ENCODE assay signal across 9 cellular contexts in genomic region chr19:38134538-38135149, GRCh38.
DNase-seq lines count a peak whose midpoint lies in the region; ATAC-seq, FAIRE-seq and TF ChIP-seq lines count a peak whose summit lies in the region.
"Had no signal": no experiment of that assay in that cellular context is flagged by ENCODE, and none has a peak within 500 bp of the region (broad histone marks: within the 10 kb centered on the region; RNA-seq: fewer than 3 reads in every experiment).

No MANE protein-coding gene starts in this region.

- CTCF ChIA-PET in endothelial cell of umbilical vein (lab: Charles Lee) = interaction anchor here (0.8 to 3.5 kb wide), 6 partner anchors 8 to 232 kb away, joined by 3 to 26 read pairs (median 5); no protein-coding TSS in a partner anchor

- peak; percentile 37 for TF ChIP-seq CTCF in GM20000 (IDR thresholded peaks at IDR 0.05; ENCODE audit: extremely low read depth, missing control alignments)
- peak; percentile 63 for TF ChIP-seq CTCF in RWPE2 (IDR thresholded peaks at IDR 0.05; ENCODE audit: poor library complexity, severe bottlenecking)
- TF ChIP-seq CTCF in endothelial cell of umbilical vein (IDR thresholded peaks at IDR 0.05; ENCODE audit: extremely low read depth in 1 of 2, insufficient read depth in 1 of 2, low read depth in 1 of 2, low read length in 2 of 2) = peak; percentile 67 to 69
- peak; percentile 29 for TF ChIP-seq CTCF in parathyroid adenoma (IDR thresholded peaks at IDR 0.05)
- TF ChIP-seq CTCF in ovary (IDR thresholded peaks at IDR 0.05) = no peak

- H3K4me1 ChIP-seq in RWPE2 (ENCODE audit: insufficient read depth, poor library complexity, severe bottlenecking) = peaks cover 5% of the 10 kb centered on the region
- no peaks in the 10 kb centered on the region for H3K4me1 ChIP-seq in endothelial cell of umbilical vein (ENCODE audit: control insufficient read depth, extremely low read depth, insufficient read depth, low read length)
- H3K4me1 ChIP-seq in parathyroid adenoma = no peaks in the 10 kb centered on the region
- no peaks in the 10 kb centered on the region for H3K4me1 ChIP-seq in ovary (ENCODE audit: insufficient read depth)

- 76 to 77% (median 76%) methylated on average over 14 of the region's 14 CpGs for WGBS in ovary, 3 donors

- no peaks in the 10 kb centered on the region for H3K9me1 ChIP-seq in endothelial cell of umbilical vein (replicated peaks; ENCODE audit: control insufficient read depth, extremely low read depth, insufficient read depth, low read length)

- H3K9me3 ChIP-seq in RWPE2 (ENCODE audit: severe bottlenecking) (no peaks in the 10 kb centered on the region), endothelial cell of umbilical vein (replicated peaks; ENCODE audit: control insufficient read depth, insufficient read depth, low read length) (no peaks in the 10 kb centered on the region), parathyroid adenoma (ENCODE audit: control insufficient read depth, low read length) (no peaks in the 10 kb centered on the region), ovary (no peaks in the 10 kb centered on the region)

- DNase-seq in COLO829 (ENCODE audit: low spot score) (peak; percentile 45), GM20000 (ENCODE audit: low spot score) (peak; percentile 58), RWPE2 (ENCODE audit: low spot score) (no peak), endothelial cell of umbilical vein (ENCODE audit: low read depth, low spot score) (peak; percentile 28), ovary (no peak)

- dilution Hi-C loops in endothelial cell of umbilical vein (cut with MboI; ENCODE audit: extremely low pct_ligation_motif_present, low sequenced_read_pairs) = no loop called here

- no peak overlapping the region for H3K4me2 ChIP-seq in endothelial cell of umbilical vein (ENCODE audit: insufficient read depth, low read length)
- H3K4me2 ChIP-seq in parathyroid adenoma (ENCODE audit: low read length) = no peak overlapping the region

- H2AFZ ChIP-seq in endothelial cell of umbilical vein (ENCODE audit: low read depth, low read length) = no peak overlapping the region
- H2AFZ ChIP-seq in parathyroid adenoma = no peak overlapping the region

- H3K79me2 ChIP-seq in endothelial cell of umbilical vein (ENCODE audit: control insufficient read depth, insufficient read depth, low read length) (no peaks in the 10 kb centered on the region), parathyroid adenoma (no peaks in the 10 kb centered on the region)

- no peak for TF ChIP-seq POLR2A in endothelial cell of umbilical vein (IDR thresholded peaks at IDR 0.05; ENCODE audit: low read depth, low read length)
- no peak for TF ChIP-seq POLR2A in ovary (IDR thresholded peaks at IDR 0.05)

- FAIRE-seq in endothelial cell of umbilical vein (lab: Jason Lieb, UNC) = no peak

- POLR2A ChIA-PET in endothelial cell of umbilical vein (lab: Charles Lee) = no interaction called here

- no peak for TF ChIP-seq EP300 in ovary (IDR thresholded peaks at IDR 0.05)

- intact Hi-C loops in endothelial cell of umbilical vein (cut with micrococcal nuclease) (no loop called here), ovary (cut with DNase I) (no loop called here)

- ATAC-seq in RWPE2 (ENCODE audit: low read depth) = no peak
- no peak for ATAC-seq in GM18519 (IDR thresholded peaks at IDR 0.05; ENCODE audit: low FRiP score, unreplicated experiment)
- ATAC-seq in GM21825 (IDR thresholded peaks at IDR 0.05; ENCODE audit: unreplicated experiment) = no peak

- H3K4me3 ChIP-seq in RWPE2 (ENCODE audit: severe bottlenecking) (no peak overlapping the region), endothelial cell of umbilical vein (replicated peaks in 1 of 3; ENCODE audit: insufficient read depth in 1 of 3, low read depth in 1 of 3, low read length in 3 of 3) (no peak overlapping the region), parathyroid adenoma (ENCODE audit: low read depth, low read length) (no peak overlapping the region), ovary (no peak overlapping the region)
- H3K4me3 ChIP-seq: SK-N-MC had no signal

- H3K36me3 ChIP-seq in RWPE2 (ENCODE audit: low read depth) = peaks cover 17% of the 10 kb centered on the region
- peaks cover 0 to 2% of the 10 kb centered on the region in 2 experiments for H3K36me3 ChIP-seq in endothelial cell of umbilical vein (ENCODE audit: control insufficient read depth in 2 of 2, extremely low read depth in 1 of 2, insufficient read depth in 2 of 2, low read length in 2 of 2)
- H3K36me3 ChIP-seq in parathyroid adenoma (ENCODE audit: control insufficient read depth, insufficient read depth, low read length) = no peaks in the 10 kb centered on the region
- no peaks in the 10 kb centered on the region for H3K36me3 ChIP-seq in ovary

- no TSS peak for BruUV-seq in endothelial cell of umbilical vein (replicated peaks; lab: Mats Ljungman, UMichigan)

- H4K20me1 ChIP-seq in endothelial cell of umbilical vein (replicated peaks; ENCODE audit: control insufficient read depth, extremely low read depth, insufficient read depth, low read length) = no peaks in the 10 kb centered on the region

- H3K27ac ChIP-seq in RWPE2 (ENCODE audit: poor library complexity, severe bottlenecking) = peak overlapping the region; percentile 19
- no peak overlapping the region for H3K27ac ChIP-seq in endothelial cell of umbilical vein (ENCODE audit: insufficient read depth, low read depth, low read length)
- H3K27ac ChIP-seq in parathyroid adenoma = no peak overlapping the region
- H3K27ac ChIP-seq in ovary = no peak overlapping the region
- H3K27ac ChIP-seq: SK-N-MC had no signal

- H3K27me3 ChIP-seq in RWPE2 (ENCODE audit: insufficient read depth, poor library complexity, severe bottlenecking) (no peaks in the 10 kb centered on the region), endothelial cell of umbilical vein (ENCODE audit: control insufficient read depth in 2 of 2, insufficient read depth in 2 of 2, low read length in 2 of 2) (no peaks in the 10 kb centered on the region), parathyroid adenoma (ENCODE audit: control insufficient read depth, insufficient read depth, low read length) (no peaks in the 10 kb centered on the region), ovary (no peaks in the 10 kb centered on the region)

- H3K9ac ChIP-seq in endothelial cell of umbilical vein (replicated peaks; ENCODE audit: extremely low read depth, insufficient read depth, low read length) (no peak overlapping the region), parathyroid adenoma (no peak overlapping the region)

TF ChIP-seq in endothelial cell of umbilical vein, 7 proteins besides CTCF, POLR2A, EP300 and RAD21:
- no peak for TF ChIP-seq GATA2 (IDR thresholded peaks at IDR 0.05; ENCODE audit: insufficient read depth, insufficient read length, low read depth, low read length)
- TF ChIP-seq EZH2 (IDR thresholded peaks at IDR 0.05; ENCODE audit: borderline replicate concordance, low read depth, low read length, severe bottlenecking) = no peak
- no peak for TF ChIP-seq FOS (IDR thresholded peaks at IDR 0.05; ENCODE audit: borderline replicate concordance, insufficient read depth, low read length)
- TF ChIP-seq MYC (IDR thresholded peaks at IDR 0.05; ENCODE audit: low read depth, low read length) = no peak
- no peak for TF ChIP-seq POLR2AphosphoS5 (IDR thresholded peaks at IDR 0.05; ENCODE audit: insufficient read depth, low read depth, low read length)
- no peak for TF ChIP-seq JUN (IDR thresholded peaks at IDR 0.05; ENCODE audit: borderline replicate concordance, insufficient read depth, insufficient read length, low read depth)
- TF ChIP-seq, protein P1, sequence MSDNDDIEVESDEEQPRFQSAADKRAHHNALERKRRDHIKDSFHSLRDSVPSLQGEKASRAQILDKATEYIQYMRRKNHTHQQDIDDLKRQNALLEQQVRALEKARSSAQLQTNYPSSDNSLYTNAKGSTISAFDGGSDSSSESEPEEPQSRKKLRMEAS (IDR thresholded peaks at IDR 0.05; ENCODE audit: insufficient read depth, insufficient read length) = no peak
TF ChIP-seq in endothelial cell of umbilical vein: peak in this region for 0.

Comparison
In these comparisons a context has a peak if more than half of its experiments do, and no peak if none do; other contexts are left out.
1. DNase-seq: peak in COLO829 (single experiment), GM20000 (single experiment) and endothelial cell of umbilical vein (single experiment); none in RWPE2 (single experiment) and ovary (0 of 5).
2. CTCF ChIP-seq: peak in GM20000 (single experiment), RWPE2 (single experiment), endothelial cell of umbilical vein (2 of 2) and parathyroid adenoma (single experiment); none in ovary (0 of 3).